In genomic region chr4:48467442-48467841, GRCh38 we compare ENCODE assay signal across 26 cellular contexts. TPM values are rescaled to one million over a fixed set of nuclear protein-coding genes. Genes with fewer than 3 reads are reported as not detected.
DNase-seq lines count a peak whose midpoint lies in the region; ATAC-seq, FAIRE-seq and TF ChIP-seq lines count a peak whose summit lies in the region.
"Had no signal": no experiment of that assay in that cellular context is flagged by ENCODE, and none has a peak within 500 bp of the region (broad histone marks: within the 10 kb centered on the region; RNA-seq: fewer than 3 reads in every experiment).

No MANE protein-coding gene starts in this region.

- H3K9me3 Mint-ChIP-seq in memory B cell = no peaks in the 10 kb centered on the region
- H3K9me3 Mint-ChIP-seq: HFFc6 had no signal

- peaks cover 1% of the 10 kb centered on the region for H3K36me3 Mint-ChIP-seq in memory B cell
- H3K36me3 Mint-ChIP-seq: CD4-positive, CD25-positive, alpha-beta regulatory T cell had no signal

- no peaks in the 10 kb centered on the region for H3K9me3 ChIP-seq in A673 (ENCODE audit: low read depth, low read length, poor library complexity, severe bottlenecking)

- no TSS peak for BruUV-seq in A673 (replicated peaks; lab: Mats Ljungman, UMichigan)

- CTCF ChIA-PET in A673 (lab: Charles Lee) = no interaction called here

- H3K4me3 Mint-ChIP-seq in memory B cell = no peak overlapping the region
- H3K4me3 Mint-ChIP-seq: CD4-positive, CD25-positive, alpha-beta regulatory T cell; HFFc6 had no signal

- peaks cover 3% of the 10 kb centered on the region for H3K27me3 Mint-ChIP-seq in memory B cell

- peaks cover 5% of the 10 kb centered on the region for H3K4me1 Mint-ChIP-seq in memory B cell
- H3K4me1 Mint-ChIP-seq: CD4-positive, CD25-positive, alpha-beta regulatory T cell had no signal

- TF ChIP-seq CTCF in A673 (conservative IDR thresholded peaks at IDR 0.05; ENCODE audit: low read depth, low read length) = no peak

- H3K27me3 ChIP-seq in A673 (replicated peaks; ENCODE audit: insufficient read depth, low read depth, low read length, poor library complexity) = no peaks in the 10 kb centered on the region

- peak; percentile 68 for DNase-seq in A673 (ENCODE audit: low spot score)
- peak; percentile 48 for DNase-seq in NCI-H82 (lab: John Stamatoyannopoulos, UW)
- DNase-seq in memory B cell (ENCODE audit: low spot score in 2 of 2) = no peak
- DNase-seq in activated CD4-positive, alpha-beta T cell treated with anti-CD3 and anti-CD28 coated beads for 4 hours = no peak
- DNase-seq in frontal cortex (ENCODE audit: low spot score in 2 of 2) = no peak
- no peak for DNase-seq in NCI-H1105 (lab: John Stamatoyannopoulos, UW)
- DNase-seq: 8988T; CD4-positive, CD25-positive, alpha-beta regulatory T cell; DND-41; H7; HFFc6; NCI-H1092 treated with DMSO at 0.1 percent for 48 hours; NCI-H2029 treated with DMSO at 0.1 percent for 48 hours; NCI-H2171; NCI-H524 treated with DMSO at 0.1 percent for 48 hours; SIG-M5 had no signal

- peak; percentile 77 for ATAC-seq in GM19463 (IDR thresholded peaks at IDR 0.05; ENCODE audit: unreplicated experiment)
- peak; percentile 27 for ATAC-seq in memory B cell (ENCODE audit: low read depth)
- ATAC-seq in HG02852 (IDR thresholded peaks at IDR 0.05; ENCODE audit: unreplicated experiment) = no peak
- ATAC-seq: HepG2, K562, Panc1, SK-N-SH treated with all-trans-retinoic acid at 6 μM for 48 hours had no signal

- intact Hi-C loops in A673 (cut with micrococcal nuclease; ENCODE audit: unreplicated experiment) = no loop called here

- no peak overlapping the region for H3K27ac ChIP-seq in A673 (ENCODE audit: low read depth, low read length, poor library complexity, severe bottlenecking)
- H3K27ac ChIP-seq: HL-60 had no signal

- FAIRE-seq in frontal cortex (lab: Jason Lieb, UNC) = no peak
- FAIRE-seq: GM12892, HepG2, K562 had no signal

- no peak overlapping the region for H3K27ac Mint-ChIP-seq in memory B cell
- H3K27ac Mint-ChIP-seq: CD4-positive, CD25-positive, alpha-beta regulatory T cell; HFFc6 had no signal

- no peak overlapping the region for H3K4me3 ChIP-seq in A673 (ENCODE audit: low read depth, low read length, poor library complexity, severe bottlenecking)
- H3K4me3 ChIP-seq: K562 had no signal

- POLR2A ChIA-PET in A673 (lab: Charles Lee; ENCODE audit: low non-redundant PET) = no interaction called here

- no peaks in the 10 kb centered on the region for H3K36me3 ChIP-seq in A673 (ENCODE audit: insufficient read depth, low read length, poor library complexity, severe bottlenecking)

- peaks cover 40% of the 10 kb centered on the region for H3K4me1 ChIP-seq in A673 (ENCODE audit: insufficient read depth, low read length, poor library complexity, severe bottlenecking)

RNA-seq across cellular contexts. Expression of gene SLC10A4, which starts 15.7 kb away (rescaled TPM):
- 4.4 and 5.2 TPM in 2 replicates for total RNA-seq in A673 (2021)
- total RNA-seq in frontal cortex = 7.7 TPM
- total RNA-seq: CD4-positive, CD25-positive, alpha-beta regulatory T cell; G401; HFFc6; HT-29 had no signal

RNA-seq across cellular contexts. Expression of gene ZAR1, which starts 22.6 kb away (rescaled TPM):
- total RNA-seq in A673 (2021) (0.28 TPM in 1 of 2 replicates, not detected in the other), frontal cortex (0.41 TPM)
- total RNA-seq: CD4-positive, CD25-positive, alpha-beta regulatory T cell; G401; HepG2; HFFc6; HT-29 had no signal

Comparison
In these comparisons a context has a peak if more than half of its experiments do, and no peak if none do; other contexts are left out.
1. DNase-seq: peak in A673 (single experiment) and NCI-H82 (single experiment); none in memory B cell (0 of 2), activated CD4-positive, alpha-beta T cell treated with anti-CD3 and anti-CD28 coated beads for 4 hours (0 of 2), frontal cortex (0 of 2) and NCI-H1105 (single experiment).